1 cellular context compared by ENCODE assay signal in genomic region chr10:7417807-7418206, GRCh38.
TF ChIP-seq lines count a peak whose summit lies in the region.

No MANE protein-coding gene starts in this region.

TF ChIP-seq in WTC11, 78 proteins besides CTCF, POLR2A, EP300 and RAD21 (continued from another document):
- TF ChIP-seq ZNF416 (CRISPR knock-in tag; IDR thresholded peaks at IDR 0.05) = no peak
- TF ChIP-seq OVOL2 (CRISPR knock-in tag; IDR thresholded peaks at IDR 0.05; ENCODE audit: borderline replicate concordance) = no peak
- TF ChIP-seq NFATC4 (CRISPR knock-in tag; IDR thresholded peaks at IDR 0.05) = no peak
- no peak for TF ChIP-seq NFE2L1 (CRISPR knock-in tag; IDR thresholded peaks at IDR 0.05)
- TF ChIP-seq CDX4 (CRISPR knock-in tag; IDR thresholded peaks at IDR 0.05; ENCODE audit: borderline replicate concordance) = no peak
- TF ChIP-seq ZNF425 (CRISPR knock-in tag; conservative IDR thresholded peaks at IDR 0.05) = no peak
